7 cellular contexts compared by ENCODE assay signal in the genomic region with DNA sequence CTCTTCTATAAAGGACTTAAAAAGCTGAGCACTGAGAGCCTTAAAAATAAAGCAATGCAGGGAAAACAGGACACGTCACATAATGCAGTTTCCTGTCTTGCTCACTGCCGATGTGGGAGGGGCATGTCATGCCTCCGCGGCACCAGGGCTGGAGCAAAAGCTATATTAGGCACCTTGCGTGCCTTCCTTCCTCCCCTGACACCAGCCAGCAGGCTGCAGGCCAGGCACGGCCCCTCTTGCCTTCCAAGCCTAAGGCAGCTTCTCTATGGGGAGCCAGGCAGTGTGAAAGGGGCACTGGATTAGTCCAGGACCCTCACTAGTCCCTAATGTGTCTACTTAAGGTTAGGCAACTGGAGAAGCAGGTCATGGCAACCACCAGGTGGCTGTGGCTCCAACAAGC. TPM values are rescaled to one million over a fixed set of nuclear protein-coding genes. Genes with fewer than 3 reads are reported as not detected.
DNase-seq lines count a peak whose midpoint lies in the region; ATAC-seq, FAIRE-seq and TF ChIP-seq lines count a peak whose summit lies in the region.

No MANE protein-coding gene starts in this region.

- no peaks in the 10 kb centered on the region for H3K9me1 ChIP-seq in keratinocyte (ENCODE audit: control insufficient read depth, extremely low read depth, insufficient read depth, low read length)

- H3K4me1 ChIP-seq in MM.1S (ENCODE audit: low read length) (peaks cover 7% of the 10 kb centered on the region), keratinocyte (ENCODE audit: control insufficient read depth, extremely low read depth, insufficient read depth, low read length) (peaks cover 21% of the 10 kb centered on the region)

- no peaks in the 10 kb centered on the region; the same call in 1 of the 2 replicates for H3F3A ChIP-seq in MM.1S (ENCODE audit: insufficient read depth, low read length)

- H3K4me3 ChIP-seq in MM.1S (ENCODE audit: low read length) = no peak overlapping the region
- no peak overlapping the region for H3K4me3 ChIP-seq in keratinocyte (ENCODE audit: control insufficient read depth in 2 of 3, extremely low read depth in 1 of 3, insufficient read depth in 2 of 3, low read depth in 1 of 3, low read length in 3 of 3)

- H3K4me2 ChIP-seq in MM.1S (ENCODE audit: low read depth, low read length) (peak overlapping the region; percentile 5; the same call in 1 of the 2 replicates), keratinocyte (ENCODE audit: control insufficient read depth, extremely low read depth, insufficient read depth, low read depth, low read length) (no peak overlapping the region)

- peak overlapping the region; percentile 43; the same call in 1 of the 2 replicates for H3K27ac ChIP-seq in MM.1S (ENCODE audit: low read length)
- H3K27ac ChIP-seq in keratinocyte (ENCODE audit: control insufficient read depth, insufficient read depth, low read length) = no peak overlapping the region

- H3K9me2 ChIP-seq in MM.1S (replicated peaks; ENCODE audit: insufficient read depth, low read length) = no peaks in the 10 kb centered on the region

- H3K27me3 ChIP-seq in MM.1S (replicated peaks; ENCODE audit: insufficient read depth, low read length) = no peaks in the 10 kb centered on the region
- H3K27me3 ChIP-seq in keratinocyte (ENCODE audit: control insufficient read depth, extremely low read depth, insufficient read depth, low read length) = no peaks in the 10 kb centered on the region

- TF ChIP-seq CTCF in MM.1S (IDR thresholded peaks at IDR 0.05; ENCODE audit: low read length) (no peak), keratinocyte (optimal IDR thresholded peaks at IDR 0.05 in 1 of 3, IDR thresholded peaks at IDR 0.05 in 1 of 3, conservative IDR thresholded peaks at IDR 0.05 in 1 of 3; ENCODE audit: extremely low read depth in 1 of 3, insufficient read depth in 2 of 3, low read length in 3 of 3) (no peak), HFFc6 (IDR thresholded peaks at IDR 0.05) (no peak)

- DNase-seq in MM.1S = peak; percentile 45
- DNase-seq in keratinocyte (ENCODE audit: low read depth, low spot score) = no peak
- peak; percentile 8 to 72 (median 17) for DNase-seq in stimulated activated naive CD4-positive, alpha-beta T cell (lab: John Stamatoyannopoulos, UW)
- no peak for DNase-seq in HFFc6

- H3K36me3 ChIP-seq in MM.1S (replicated peaks; ENCODE audit: insufficient read depth, low read length) (no peaks in the 10 kb centered on the region), keratinocyte (ENCODE audit: control insufficient read depth in 2 of 2, extremely low read depth in 1 of 2, insufficient read depth in 2 of 2, low read length in 2 of 2) (no peaks in the 10 kb centered on the region)

- H3K9me3 ChIP-seq in MM.1S (replicated peaks; ENCODE audit: insufficient read depth, low read length) = no peaks in the 10 kb centered on the region
- H3K9me3 ChIP-seq in keratinocyte (ENCODE audit: control insufficient read depth, low read depth, low read length) = no peaks in the 10 kb centered on the region

- dilution Hi-C loops in keratinocyte (cut with MboI; ENCODE audit: extremely low pct_ligation_motif_present, low sequenced_read_pairs) = no loop called here

- peak overlapping the region; percentile 84 for H3K27ac Mint-ChIP-seq in activated T-helper 17 cell treated with anti-CD3 and anti-CD28 coated beads, Interleukin-2, amount 50 U/mL, for 72 hours
- no peak overlapping the region for H3K27ac Mint-ChIP-seq in HFFc6

- ATAC-seq in GM19452 (IDR thresholded peaks at IDR 0.05; ENCODE audit: unreplicated experiment) = peak; percentile 68
- ATAC-seq in activated T-helper 17 cell treated with anti-CD3 and anti-CD28 coated beads, Interleukin-2, amount 50 U/mL, for 72 hours (replicated peaks) = peak; percentile 87
- ATAC-seq in HG03439 (IDR thresholded peaks at IDR 0.05; ENCODE audit: unreplicated experiment) = no peak

- H3K9ac ChIP-seq in MM.1S (ENCODE audit: low read length) = peak overlapping the region; percentile 10; the same call in 1 of the 2 replicates
- no peak overlapping the region for H3K9ac ChIP-seq in keratinocyte (ENCODE audit: control insufficient read depth, extremely low read depth, insufficient read depth, low read length)

- H2AFZ ChIP-seq in MM.1S (ENCODE audit: low read length) (no peak overlapping the region), keratinocyte (ENCODE audit: control insufficient read depth, low read length) (peak overlapping the region; percentile 81)

- H4K20me1 ChIP-seq in MM.1S (ENCODE audit: insufficient read depth, low read length) (no peaks in the 10 kb centered on the region), keratinocyte (ENCODE audit: control insufficient read depth, extremely low read depth, insufficient read depth, low read length) (no peaks in the 10 kb centered on the region)

- no peaks in the 10 kb centered on the region for H3K27me3 Mint-ChIP-seq in activated T-helper 17 cell treated with anti-CD3 and anti-CD28 coated beads, Interleukin-2, amount 50 U/mL, for 72 hours
- H3K27me3 Mint-ChIP-seq in HFFc6 (ENCODE audit: insufficient read depth) = no peaks in the 10 kb centered on the region; the same call in 1 of the 2 replicates

- peak overlapping the region; percentile 35 for H3K4me3 Mint-ChIP-seq in activated T-helper 17 cell treated with anti-CD3 and anti-CD28 coated beads, Interleukin-2, amount 50 U/mL, for 72 hours
- no peak overlapping the region for H3K4me3 Mint-ChIP-seq in HFFc6

- H3K36me3 Mint-ChIP-seq in activated T-helper 17 cell treated with anti-CD3 and anti-CD28 coated beads, Interleukin-2, amount 50 U/mL, for 72 hours (ENCODE audit: low read depth) = no peaks in the 10 kb centered on the region
- no peaks in the 10 kb centered on the region for H3K36me3 Mint-ChIP-seq in HFFc6 (ENCODE audit: low read depth)

- H3K4me1 Mint-ChIP-seq in activated T-helper 17 cell treated with anti-CD3 and anti-CD28 coated beads, Interleukin-2, amount 50 U/mL, for 72 hours = no peaks in the 10 kb centered on the region
- peaks cover 38% of the 10 kb centered on the region for H3K4me1 Mint-ChIP-seq in HFFc6 (ENCODE audit: low read depth)

- no peaks in the 10 kb centered on the region for H3K9me3 Mint-ChIP-seq in activated T-helper 17 cell treated with anti-CD3 and anti-CD28 coated beads, Interleukin-2, amount 50 U/mL, for 72 hours
- H3K9me3 Mint-ChIP-seq in HFFc6 = no peaks in the 10 kb centered on the region

- no peaks in the 10 kb centered on the region for H3K79me2 ChIP-seq in MM.1S (ENCODE audit: low read length)
- H3K79me2 ChIP-seq in keratinocyte (ENCODE audit: control insufficient read depth, insufficient read depth, low read length) = no peaks in the 10 kb centered on the region

- no peak for FAIRE-seq in keratinocyte (lab: Jason Lieb, UNC)

RNA-seq across cellular contexts. Expression of a gene that starts 26.3 kb away (rescaled TPM):
- total RNA-seq in activated T-helper 17 cell treated with anti-CD3 and anti-CD28 coated beads, Interleukin-2, amount 50 U/mL, for 72 hours = 10 to 100 TPM; 39.4 to 59.5 TPM
- 65.3 to 76.4 TPM (median 71.9 TPM) in 3 replicates for polyA plus RNA-seq in keratinocyte
- polyA plus RNA-seq in keratinocyte (2011; ENCODE audit: low read depth) = 10.8 TPM
- 50.9 and 76.6 TPM in 2 replicates for polyA plus RNA-seq in keratinocyte (2011; cell fraction: cytosol; rRNA removed)
- polyA plus RNA-seq in keratinocyte (2011; cell fraction: nucleus; rRNA removed) = 46.7 and 47.5 TPM in 2 replicates
- 18.7 and 41.6 TPM in 2 replicates for polyA plus RNA-seq in keratinocyte (2012; ENCODE audit: low replicate concordance)
- 23.8 to 48.2 TPM (median 25.5 TPM) in 3 replicates for polyA minus RNA-seq in keratinocyte
- 12.5 TPM for polyA minus RNA-seq in keratinocyte (2011; cell fraction: cytosol; rRNA and poly(A)+ RNA removed)
- polyA minus RNA-seq in keratinocyte (2011; cell fraction: nucleus; rRNA and poly(A)+ RNA removed) = 14.4 and 23.8 TPM in 2 replicates
- total RNA-seq in HFFc6 (2021; fragmentation: NEBNext Ultra II Directional; extraction: Animal tissue kit (Norgen Biotek cat#: 25700)) = 10 to 100 TPM; 36.3 to 55.3 (median 46.6) TPM

RNA-seq across cellular contexts. Expression of a gene that starts 30.3 kb away (rescaled TPM):
- 100 to 1,000 TPM; 138 to 163 TPM for total RNA-seq in activated T-helper 17 cell treated with anti-CD3 and anti-CD28 coated beads, Interleukin-2, amount 50 U/mL, for 72 hours
- 65.2 to 91.5 TPM (median 74.0 TPM) in 3 replicates for polyA plus RNA-seq in keratinocyte
- polyA plus RNA-seq in keratinocyte (2011; ENCODE audit: low read depth) = 82.5 TPM
- 57.7 and 77.3 TPM in 2 replicates for polyA plus RNA-seq in keratinocyte (2011; cell fraction: cytosol; rRNA removed)
- 88.2 and 93.2 TPM in 2 replicates for polyA plus RNA-seq in keratinocyte (2011; cell fraction: nucleus; rRNA removed)
- polyA plus RNA-seq in keratinocyte (2012; ENCODE audit: low replicate concordance) = 51.7 and 87.4 TPM in 2 replicates
- polyA minus RNA-seq in keratinocyte = 31.0 to 75.8 TPM (median 47.1 TPM) in 3 replicates
- polyA minus RNA-seq in keratinocyte (2011; cell fraction: cytosol; rRNA and poly(A)+ RNA removed) = 57.6 TPM
- 38.9 and 66.7 TPM in 2 replicates for polyA minus RNA-seq in keratinocyte (2011; cell fraction: nucleus; rRNA and poly(A)+ RNA removed)
- 10 to 100 TPM; 83.0 to 93.4 (median 87.6) TPM for total RNA-seq in HFFc6 (2021; fragmentation: NEBNext Ultra II Directional; extraction: Animal tissue kit (Norgen Biotek cat#: 25700))

Comparison
In these comparisons a context has a peak if more than half of its experiments do, and no peak if none do; other contexts are left out.
1. DNase-seq: peak in MM.1S (single experiment) and stimulated activated naive CD4-positive, alpha-beta T cell (6 of 6); none in keratinocyte (single experiment) and HFFc6 (single experiment).